In genomic region chr4:140059159-140059558, GRCh38 we compare ENCODE assay signal across 18 cellular contexts.
DNase-seq lines count a peak whose midpoint lies in the region; ATAC-seq and TF ChIP-seq lines count a peak whose summit lies in the region.
"Had no signal": no experiment of that assay in that cellular context is flagged by ENCODE, and none has a peak within 500 bp of the region (broad histone marks: within the 10 kb centered on the region; RNA-seq: fewer than 3 reads in every experiment).

No MANE protein-coding gene starts in this region.

- no peak overlapping the region for H3K4me2 ChIP-seq in mammary epithelial cell (ENCODE audit: insufficient read depth, low read depth, low read length)
- no peak overlapping the region for H3K4me2 ChIP-seq in mesendoderm (ENCODE audit: low read length)

- dilution Hi-C loops in mammary epithelial cell (cut with HindIII; ENCODE audit: low sequenced_read_pairs) = loop anchor here (5.0 kb wide), 1 partner anchor 93 kb away; the partner anchor contains the start of gene MAML3

- no peak overlapping the region for H2BK15ac ChIP-seq in mesendoderm (replicated peaks; ENCODE audit: low read depth)

- no peak overlapping the region for H2AK5ac ChIP-seq in mesendoderm (ENCODE audit: low read length)

- TF ChIP-seq CTCF in mammary epithelial cell (conservative IDR thresholded peaks at IDR 0.05 in 1 of 2, IDR thresholded peaks at IDR 0.05 in 1 of 2; ENCODE audit: extremely low read depth in 1 of 2, insufficient read depth in 1 of 2, low read depth in 1 of 2, low read length in 2 of 2) (no peak), MCF 10A (IDR thresholded peaks at IDR 0.05; ENCODE audit: unreplicated experiment) (no peak), choroid plexus epithelial cell (conservative IDR thresholded peaks at IDR 0.05; ENCODE audit: low read depth, low read length) (no peak), upper lobe of right lung (IDR thresholded peaks at IDR 0.05) (no peak), HFFc6 (IDR thresholded peaks at IDR 0.05) (no peak)

- intact Hi-C loops in mammary epithelial cell (cut with micrococcal nuclease) (no loop called here), MCF 10A (cut with micrococcal nuclease) (no loop called here), upper lobe of right lung (cut with DNase I) (no loop called here)

- no peak overlapping the region for H3K23ac ChIP-seq in mesendoderm (ENCODE audit: low read length)

- in situ Hi-C loops in mammary epithelial cell (cut with MboI; ENCODE audit: low sequenced_read_pairs in 2 of 2) = no loop called here

- no peak overlapping the region for H2BK120ac ChIP-seq in mesendoderm (ENCODE audit: low read depth, low read length)

- peak; percentile 35 for DNase-seq in mammary epithelial cell
- DNase-seq in MCF 10A (ENCODE audit: unreplicated experiment) = no peak
- peak; percentile 57 for DNase-seq in choroid plexus epithelial cell (ENCODE audit: low read depth)
- DNase-seq in mesendoderm = no peak
- no peak for DNase-seq in upper lobe of right lung
- DNase-seq in HFFc6 = no peak
- DNase-seq in activated CD4-positive, CD25-positive, alpha-beta regulatory T cell treated with anti-CD3 and anti-CD28 coated beads, Interleukin-2, amount 50 U/mL, for 72 hours = no peak
- DNase-seq: activated CD4-positive, alpha-beta T cell treated with anti-CD3 and anti-CD28 coated beads for 1 hour; activated CD8-positive, alpha-beta memory T cell treated with anti-CD3 and anti-CD28 coated beads, Interleukin-2, amount 50 U/mL, for 48 hours; CD4-positive, alpha-beta memory T cell; central memory CD4-positive, alpha-beta T cell; NCI-H187; NCI-H526 treated with DMSO at 0.1 percent for 48 hours; T-helper 17 cell had no signal

- H3K56ac ChIP-seq in mesendoderm (ENCODE audit: low read length) = no peak overlapping the region

- H3K27me3 Mint-ChIP-seq in MCF 10A (ENCODE audit: insufficient read depth, unreplicated experiment) (no peaks in the 10 kb centered on the region), HFFc6 (ENCODE audit: insufficient read depth) (peaks cover 2% of the 10 kb centered on the region; the same call in 1 of the 2 replicates)
- H3K27me3 Mint-ChIP-seq: activated naive CD4-positive, alpha-beta T cell treated with anti-CD3 and anti-CD28 coated beads, Interleukin-2, amount 50 U/mL, for 24 hours; progenitor cell of endocrine pancreas had no signal

- ATAC-seq in upper lobe of right lung (peak; percentile 77), HG02840 (IDR thresholded peaks at IDR 0.05; ENCODE audit: low FRiP score, unreplicated experiment) (no peak)
- ATAC-seq: T-helper 17 cell had no signal

- H3K9ac ChIP-seq in mammary epithelial cell (ENCODE audit: insufficient read depth, low read length) (no peak overlapping the region), mesendoderm (ENCODE audit: low read length) (no peak overlapping the region)

- H3K4me3 Mint-ChIP-seq in MCF 10A (ENCODE audit: unreplicated experiment) (no peak overlapping the region), HFFc6 (no peak overlapping the region)
- H3K4me3 Mint-ChIP-seq: activated naive CD4-positive, alpha-beta T cell treated with anti-CD3 and anti-CD28 coated beads, Interleukin-2, amount 50 U/mL, for 24 hours; CD4-positive, alpha-beta memory T cell; T-helper 17 cell had no signal

- POLR2A ChIA-PET in MCF 10A (lab: Yijun Ruan, JAX) = no interaction called here

- no peak overlapping the region for H2BK5ac ChIP-seq in mesendoderm (ENCODE audit: low read length)

- no peak overlapping the region for H4K8ac ChIP-seq in mesendoderm (ENCODE audit: low read depth, low read length)

- no peaks in the 10 kb centered on the region for H3K9me3 ChIP-seq in mammary epithelial cell (replicated peaks; ENCODE audit: insufficient read depth, low read length)
- H3K9me3 ChIP-seq in upper lobe of right lung = no peaks in the 10 kb centered on the region
- H3K9me3 ChIP-seq: suprapubic skin had no signal

- H2AFZ ChIP-seq in mammary epithelial cell (ENCODE audit: low read depth, low read length) = peak overlapping the region; percentile 48

- H3K79me1 ChIP-seq in mesendoderm (ENCODE audit: low read length) = peaks cover 8% of the 10 kb centered on the region

- peak overlapping the region; percentile 22 for H3K18ac ChIP-seq in mesendoderm (ENCODE audit: low read length)

- no peak overlapping the region for H4K5ac ChIP-seq in mesendoderm (ENCODE audit: low read length)

- WGBS in mammary epithelial cell (ENCODE audit: low coverage, missing lambda C conversion rate) = 17% methylated on average over 1 of the region's 1 CpG
- no CpG with 5 or more reads among the region's 1 CpG for WGBS in mesendoderm (ENCODE audit: extremely low coverage, insufficient coverage, low lambda C conversion rate)

- H3K79me2 ChIP-seq in mammary epithelial cell (ENCODE audit: insufficient read depth, low read length) (no peaks in the 10 kb centered on the region), mesendoderm (ENCODE audit: control insufficient read depth, insufficient read depth, low read length) (no peaks in the 10 kb centered on the region)

- CTCF ChIA-PET in mammary epithelial cell (lab: Charles Lee; ENCODE audit: low non-redundant PET) = interaction anchor here (0.8 kb wide), 1 partner anchor 195 kb away, joined by 3 read pairs; no protein-coding TSS in a partner anchor
- CTCF ChIA-PET in MCF 10A (lab: Yijun Ruan, JAX) = interaction anchor here (0.9 to 1.5 kb wide), 4 partner anchors 8 to 268 kb away, joined by 3 to 6 read pairs (median 4); no protein-coding TSS in a partner anchor

- H3K36me3 Mint-ChIP-seq in MCF 10A (ENCODE audit: insufficient read depth, unreplicated experiment) = no peaks in the 10 kb centered on the region
- no peaks in the 10 kb centered on the region for H3K36me3 Mint-ChIP-seq in HFFc6 (ENCODE audit: low read depth)
- H3K36me3 Mint-ChIP-seq: activated naive CD4-positive, alpha-beta T cell treated with anti-CD3 and anti-CD28 coated beads, Interleukin-2, amount 50 U/mL, for 24 hours; CD4-positive, alpha-beta memory T cell had no signal

- H3K27ac ChIP-seq in mammary epithelial cell (ENCODE audit: insufficient read depth, low read depth, low read length) (no peak overlapping the region), mesendoderm (ENCODE audit: low read depth, low read length) (no peak overlapping the region), upper lobe of right lung (no peak overlapping the region)
- H3K27ac ChIP-seq: suprapubic skin had no signal

- no TSS peak for BruUV-seq in mammary epithelial cell (replicated peaks; lab: Mats Ljungman, UMichigan)
- BruUV-seq in MCF 10A (replicated peaks; lab: Mats Ljungman, UMichigan) = no TSS peak

- H3K36me3 ChIP-seq in mammary epithelial cell (ENCODE audit: insufficient read depth, low read length) = no peaks in the 10 kb centered on the region
- no peaks in the 10 kb centered on the region for H3K36me3 ChIP-seq in mesendoderm (ENCODE audit: control insufficient read depth, insufficient read depth, low read length)
- H3K36me3 ChIP-seq in upper lobe of right lung = no peaks in the 10 kb centered on the region
- H3K36me3 ChIP-seq: suprapubic skin had no signal

- H3K4me3 ChIP-seq in mammary epithelial cell (replicated peaks in 1 of 3; ENCODE audit: insufficient read depth in 1 of 3, low read depth in 2 of 3, low read length in 3 of 3) = no peak overlapping the region
- H3K4me3 ChIP-seq in choroid plexus epithelial cell (ENCODE audit: low read depth, low read length) = no peak overlapping the region
- no peak overlapping the region for H3K4me3 ChIP-seq in mesendoderm (ENCODE audit: low read length)
- H3K4me3 ChIP-seq in upper lobe of right lung = no peak overlapping the region
- H3K4me3 ChIP-seq: suprapubic skin had no signal

- H3K27me3 ChIP-seq in mammary epithelial cell (ENCODE audit: insufficient read depth, low read length) (no peaks in the 10 kb centered on the region), mesendoderm (ENCODE audit: insufficient read depth, low read length, poor library complexity) (no peaks in the 10 kb centered on the region), upper lobe of right lung (no peaks in the 10 kb centered on the region)
- H3K27me3 ChIP-seq: suprapubic skin had no signal

- H3K4me1 ChIP-seq in mammary epithelial cell (ENCODE audit: insufficient read depth, low read length) (no peaks in the 10 kb centered on the region), mesendoderm (ENCODE audit: control insufficient read depth, low read depth, low read length) (peaks cover 2% of the 10 kb centered on the region), upper lobe of right lung (peaks cover 17% of the 10 kb centered on the region)

- no peaks in the 10 kb centered on the region for H3K4me1 Mint-ChIP-seq in MCF 10A (ENCODE audit: insufficient read depth, unreplicated experiment)
- H3K4me1 Mint-ChIP-seq in HFFc6 (ENCODE audit: low read depth) = peaks cover 24% of the 10 kb centered on the region
- H3K4me1 Mint-ChIP-seq: T-helper 17 cell had no signal

- H3K27ac Mint-ChIP-seq in MCF 10A (ENCODE audit: low read depth, unreplicated experiment) (no peak overlapping the region), HFFc6 (no peak overlapping the region)
- H3K27ac Mint-ChIP-seq: activated naive CD4-positive, alpha-beta T cell treated with anti-CD3 and anti-CD28 coated beads, Interleukin-2, amount 50 U/mL, for 24 hours; CD4-positive, alpha-beta memory T cell; progenitor cell of endocrine pancreas; T-helper 17 cell had no signal

- H4K20me1 ChIP-seq in mammary epithelial cell (ENCODE audit: insufficient read depth, low read length) = no peaks in the 10 kb centered on the region

- H3K9me3 Mint-ChIP-seq in MCF 10A (ENCODE audit: unreplicated experiment) = no peaks in the 10 kb centered on the region
- no peaks in the 10 kb centered on the region for H3K9me3 Mint-ChIP-seq in HFFc6
- H3K9me3 Mint-ChIP-seq: activated naive CD4-positive, alpha-beta T cell treated with anti-CD3 and anti-CD28 coated beads, Interleukin-2, amount 50 U/mL, for 24 hours; CD4-positive, alpha-beta memory T cell had no signal

- H3K4ac ChIP-seq in mesendoderm (ENCODE audit: low read depth, low read length) = no peak overlapping the region

Comparison
In these comparisons a context has a peak if more than half of its experiments do, and no peak if none do; other contexts are left out.
1. DNase-seq: peak in mammary epithelial cell (single experiment) and choroid plexus epithelial cell (single experiment); none in MCF 10A (single experiment), mesendoderm (single experiment), upper lobe of right lung (single experiment), HFFc6 (single experiment) and activated CD4-positive, CD25-positive, alpha-beta regulatory T cell treated with anti-CD3 and anti-CD28 coated beads, Interleukin-2, amount 50 U/mL, for 72 hours (single experiment).